In genomic region chr5:78610163-78610583, GRCh38 we compare ENCODE assay signal across 12 cellular contexts. TPM values are rescaled to one million over a fixed set of nuclear protein-coding genes. Genes with fewer than 3 reads are reported as not detected.
DNase-seq lines count a peak whose midpoint lies in the region; ATAC-seq and TF ChIP-seq lines count a peak whose summit lies in the region.
"Had no signal": no experiment of that assay in that cellular context is flagged by ENCODE, and none has a peak within 500 bp of the region (broad histone marks: within the 10 kb centered on the region; RNA-seq: fewer than 3 reads in every experiment).

No MANE protein-coding gene starts in this region.

- H3K79me2 ChIP-seq in GM23338 (replicated peaks; ENCODE audit: insufficient read depth), result peaks cover 87% of the 10 kb centered on the region

- H3K27ac ChIP-seq in GM23338 (ENCODE audit: low read depth) (no peak overlapping the region), right atrium auricular region (peak overlapping the region; percentile 17 to 55), stomach smooth muscle (ENCODE audit: low read length) (peak overlapping the region; percentile 89)

- H3K36me3 ChIP-seq in GM23338 (ENCODE audit: insufficient read depth), result no peaks in the 10 kb centered on the region
- H3K36me3 ChIP-seq in right atrium auricular region, result no peaks in the 10 kb centered on the region
- H3K36me3 ChIP-seq in stomach smooth muscle (ENCODE audit: control insufficient read depth in 2 of 2, insufficient read depth in 2 of 2, low read length in 2 of 2), result no peaks in the 10 kb centered on the region

- peaks cover 21% of the 10 kb centered on the region; the same call in 1 of the 2 replicates for H3K4me1 ChIP-seq in GM23338 (ENCODE audit: insufficient read depth)
- peaks cover 0 to 27% of the 10 kb centered on the region in 2 donors for H3K4me1 ChIP-seq in right atrium auricular region
- H3K4me1 ChIP-seq in stomach smooth muscle (ENCODE audit: control insufficient read depth, insufficient read depth, low read length), result peaks cover 37% of the 10 kb centered on the region

- no peak overlapping the region for H3K4me2 ChIP-seq in GM23338

- peaks cover 3% of the 10 kb centered on the region for H3K27me3 Mint-ChIP-seq in GM23338 (ENCODE audit: insufficient read depth, low read depth, poor library complexity)
- H3K27me3 Mint-ChIP-seq: stimulated activated naive B cell treated with anti-CD40 and anti-IgM and Interleukin-4, amounts not matched to agents 10 μg/mL and 1 μg/mL and 100 μg/mL, for 72 hours had no signal

- no peak for ATAC-seq in GM23338
- no peak for ATAC-seq in HG03135 (IDR thresholded peaks at IDR 0.05; ENCODE audit: unreplicated experiment)
- ATAC-seq: stimulated activated naive B cell treated with anti-CD40 and anti-IgM and Interleukin-4, amounts not matched to agents 10 μg/mL and 1 μg/mL and 100 μg/mL, for 72 hours had no signal

- H3K9me3 ChIP-seq in right atrium auricular region (no peaks in the 10 kb centered on the region), stomach smooth muscle (ENCODE audit: control insufficient read depth in 2 of 2, low read length in 2 of 2) (no peaks in the 10 kb centered on the region)
- H3K9me3 ChIP-seq: MG63 had no signal

- peak overlapping the region; percentile 59 for H3K27ac Mint-ChIP-seq in GM23338
- H3K27ac Mint-ChIP-seq: stimulated activated naive B cell treated with anti-CD40 and anti-IgM and Interleukin-4, amounts not matched to agents 10 μg/mL and 1 μg/mL and 100 μg/mL, for 72 hours had no signal

- no peaks in the 10 kb centered on the region for H3K9me3 Mint-ChIP-seq in GM23338
- H3K9me3 Mint-ChIP-seq: stimulated activated naive B cell treated with anti-CD40 and anti-IgM and Interleukin-4, amounts not matched to agents 10 μg/mL and 1 μg/mL and 100 μg/mL, for 72 hours had no signal

- peaks cover 30% of the 10 kb centered on the region for H3K4me1 Mint-ChIP-seq in GM23338

- H3K4me3 Mint-ChIP-seq in GM23338, result no peak overlapping the region
- H3K4me3 Mint-ChIP-seq: stimulated activated naive B cell treated with anti-CD40 and anti-IgM and Interleukin-4, amounts not matched to agents 10 μg/mL and 1 μg/mL and 100 μg/mL, for 72 hours had no signal

- no peaks in the 10 kb centered on the region for H3F3A ChIP-seq in GM23338 (replicated peaks; ENCODE audit: low read depth)

- H3K4me3 ChIP-seq in GM23338 (no peak overlapping the region), astrocyte of the spinal cord (ENCODE audit: low read depth, low read length) (no peak overlapping the region), right atrium auricular region (no peak overlapping the region), stomach smooth muscle (ENCODE audit: low read length in 2 of 2) (peak overlapping the region; percentile 36 to 38)
- H3K4me3 ChIP-seq: MG63 had no signal

- no peak overlapping the region for H2AFZ ChIP-seq in GM23338

- no peak for TF ChIP-seq CTCF in GM23338 (conservative IDR thresholded peaks at IDR 0.05; ENCODE audit: low read depth in 2 of 2)
- TF ChIP-seq CTCF in astrocyte of the spinal cord (IDR thresholded peaks at IDR 0.05; ENCODE audit: low read depth, low read length), result peak; percentile 2
- TF ChIP-seq CTCF in right atrium auricular region (IDR thresholded peaks at IDR 0.05), result no peak

- no peaks in the 10 kb centered on the region for H3K9me2 ChIP-seq in GM23338 (ENCODE audit: insufficient read depth)

- peaks cover 24% of the 10 kb centered on the region for H4K20me1 ChIP-seq in GM23338 (replicated peaks; ENCODE audit: insufficient read depth)

- DNase-seq in GM23338 (ENCODE audit: low spot score), result no peak
- peak; percentile 67 for DNase-seq in astrocyte of the spinal cord (ENCODE audit: low read depth, low spot score)
- no peak for DNase-seq in right atrium auricular region (ENCODE audit: low spot score)
- DNase-seq in SK-N-DZ (ENCODE audit: low spot score), result no peak
- no peak for DNase-seq in NCI-H2107 (lab: John Stamatoyannopoulos, UW)
- no peak for DNase-seq in NCI-H146 treated with DMSO at 0.1 percent for 48 hours (lab: John Stamatoyannopoulos, UW; ENCODE audit: unreplicated experiment)
- DNase-seq: amniotic stem cell; MG63; NCI-H510A; stimulated activated naive B cell treated with anti-CD40 and anti-IgM and Interleukin-4, amounts not matched to agents 10 μg/mL and 1 μg/mL and 100 μg/mL, for 72 hours had no signal

- peak overlapping the region; percentile 47 to 57 for H3K9ac ChIP-seq in stomach smooth muscle (ENCODE audit: low read length in 2 of 2)

- peaks cover 25% of the 10 kb centered on the region; the same call in 2 of the 3 replicates for H3K36me3 Mint-ChIP-seq in GM23338 (ENCODE audit: low read depth)

- H3K27me3 ChIP-seq in GM23338 (ENCODE audit: insufficient read depth) (no peaks in the 10 kb centered on the region), right atrium auricular region (no peaks in the 10 kb centered on the region), stomach smooth muscle (ENCODE audit: control insufficient read depth in 1 of 2, insufficient read depth in 2 of 2, low read length in 2 of 2) (no peaks in the 10 kb centered on the region)
- H3K27me3 ChIP-seq: MG63 had no signal

- in situ Hi-C loops in astrocyte of the spinal cord (cut with HindIII; ENCODE audit: low sequenced_read_pairs), result no loop called here

TF ChIP-seq in GM23338, 12 proteins besides CTCF, POLR2A, EP300 and RAD21 (continues in another document):
- TF ChIP-seq NANOG (IDR thresholded peaks at IDR 0.05; ENCODE audit: borderline replicate concordance) (no peak), STAT1 (IDR thresholded peaks at IDR 0.05; ENCODE audit: unreplicated experiment) (no peak), CREB1 (CRISPR knock-in tag; IDR thresholded peaks at IDR 0.05; ENCODE audit: low read depth) (no peak)
- TF ChIP-seq, protein P1, sequence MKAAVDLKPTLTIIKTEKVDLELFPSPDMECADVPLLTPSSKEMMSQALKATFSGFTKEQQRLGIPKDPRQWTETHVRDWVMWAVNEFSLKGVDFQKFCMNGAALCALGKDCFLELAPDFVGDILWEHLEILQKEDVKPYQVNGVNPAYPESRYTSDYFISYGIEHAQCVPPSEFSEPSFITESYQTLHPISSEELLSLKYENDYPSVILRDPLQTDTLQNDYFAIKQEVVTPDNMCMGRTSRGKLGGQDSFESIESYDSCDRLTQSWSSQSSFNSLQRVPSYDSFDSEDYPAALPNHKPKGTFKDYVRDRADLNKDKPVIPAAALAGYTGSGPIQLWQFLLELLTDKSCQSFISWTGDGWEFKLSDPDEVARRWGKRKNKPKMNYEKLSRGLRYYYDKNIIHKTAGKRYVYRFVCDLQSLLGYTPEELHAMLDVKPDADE (IDR thresholded peaks at IDR 0.05), result no peak

RNA-seq across cellular contexts. Expression of gene LHFPL2, which starts 38.4 kb away (rescaled TPM):
- total RNA-seq in GM23338 (2014; rRNA removed; shearing (Covaris generic)), result 49.4 and 50.8 TPM in 2 replicates
- polyA plus RNA-seq in GM23338 (2016; fragmentation: Nextera tagmentation; extraction: Ambion mirVana), result 8.8 and 10.6 TPM in 2 replicates
- 10 to 100 TPM in 1 of 2 donors, 1 to 10 TPM in 1; 9.9 to 15.9 TPM for total RNA-seq in right atrium auricular region
- 9.7 and 11.0 TPM in 2 replicates for polyA plus RNA-seq in SK-N-DZ (2014; cell fraction: cytosol; rRNA removed)
- polyA plus RNA-seq in SK-N-DZ (2014; cell fraction: nucleus; rRNA removed), result 9.2 and 9.8 TPM in 2 replicates

Comparison
In these comparisons a context has a peak if more than half of its experiments do, and no peak if none do; other contexts are left out.
1. H3K4me3 ChIP-seq: peak in stomach smooth muscle (2 of 2); none in GM23338 (single experiment), astrocyte of the spinal cord (single experiment) and right atrium auricular region (0 of 2).